Comparison of ENCODE assay signal across 12 cellular contexts in the genomic region with DNA sequence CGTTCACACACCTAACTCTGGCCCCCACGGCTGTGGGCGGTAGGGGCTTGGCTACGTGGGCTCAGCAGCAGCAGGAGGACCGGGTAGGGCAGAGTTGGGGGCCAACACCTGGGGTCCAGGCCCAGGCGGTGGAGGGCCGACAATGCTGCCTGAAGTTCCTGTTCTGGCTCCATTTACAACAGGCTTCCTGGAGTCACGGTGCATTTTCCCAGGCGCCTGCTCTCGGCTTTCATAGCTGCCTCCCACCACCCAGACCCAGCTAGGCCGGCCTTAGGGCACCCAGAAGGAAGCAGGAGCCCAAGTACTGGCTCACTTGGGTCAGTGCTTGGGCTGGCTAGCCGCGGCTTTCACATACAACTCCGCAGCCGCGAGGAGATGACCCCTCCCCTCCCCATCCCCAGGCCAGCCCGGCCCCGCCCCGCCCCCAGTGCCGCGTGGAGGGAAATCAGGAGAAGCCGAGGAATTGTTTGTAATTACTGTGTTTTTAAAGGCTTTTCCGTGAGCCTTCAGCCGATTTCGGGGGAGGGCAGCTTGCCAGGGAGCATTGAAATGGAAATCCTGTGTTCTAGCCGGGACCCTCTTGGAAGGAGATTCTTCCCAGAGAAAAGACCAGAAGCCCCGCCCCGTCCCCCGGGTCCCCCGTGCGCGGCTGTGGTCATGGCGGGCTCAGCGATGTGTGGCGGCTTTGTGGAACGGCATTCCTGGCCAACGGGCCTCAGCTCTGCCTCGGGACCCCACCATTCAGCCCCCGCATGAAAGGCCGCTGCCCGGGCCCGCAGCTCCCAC. TPM values are rescaled to one million over a fixed set of nuclear protein-coding genes. Genes with fewer than 3 reads are reported as not detected.
A peak's percentile ranks its signal among the peaks of the same experiment; 100 is the strongest.
DNase-seq lines count a peak whose midpoint lies in the region; ATAC-seq and TF ChIP-seq lines count a peak whose summit lies in the region.
"Had no signal": no experiment of that assay in that cellular context is flagged by ENCODE, and none has a peak within 500 bp of the region (broad histone marks: within the 10 kb centered on the region; RNA-seq: fewer than 3 reads in every experiment).

No MANE protein-coding gene starts in this region.

- H3K36me3 ChIP-seq in SJCRH30: no peaks in the 10 kb centered on the region

- no peaks in the 10 kb centered on the region for H3K27me3 ChIP-seq in SJCRH30

- H3K27me3 Mint-ChIP-seq in neural crest cell (ENCODE audit: low read depth) (no peaks in the 10 kb centered on the region), type B pancreatic cell (peaks cover 3% of the 10 kb centered on the region)

- peak; percentile 47 to 54 for DNase-seq in SJCRH30
- DNase-seq in glomerular visceral epithelial cell (ENCODE audit: extremely low spot score): peak; percentile 7
- peak; percentile 54 for DNase-seq in neural crest cell (ENCODE audit: low read depth, low spot score)
- no peak for DNase-seq in type B pancreatic cell (ENCODE audit: extremely low spot score, unreplicated experiment)
- DNase-seq in NCI-H1048 (lab: John Stamatoyannopoulos, UW): no peak
- DNase-seq in SW 1271 (lab: John Stamatoyannopoulos, UW): no peak
- no peak for DNase-seq in activated naive CD4-positive, alpha-beta T cell treated with Interleukin-2 at 50 U/mL for 16 hours
- DNase-seq: activated CD8-positive, alpha-beta T cell treated with anti-CD3 and anti-CD28 coated beads for 36 hours; DMS79 treated with DMSO at 0.1 percent for 48 hours; SK-N-SH had no signal

- no peaks in the 10 kb centered on the region for H3K36me3 Mint-ChIP-seq in neural crest cell (ENCODE audit: low read depth)
- H3K36me3 Mint-ChIP-seq in type B pancreatic cell: no peaks in the 10 kb centered on the region

- no peaks in the 10 kb centered on the region for H3K9me3 Mint-ChIP-seq in neural crest cell
- no peaks in the 10 kb centered on the region for H3K9me3 Mint-ChIP-seq in type B pancreatic cell
- H3K9me3 Mint-ChIP-seq: activated CD8-positive, alpha-beta T cell treated with anti-CD3 and anti-CD28 coated beads for 36 hours had no signal

- TF ChIP-seq CTCF in neural crest cell (conservative IDR thresholded peaks at IDR 0.05) (no peak), type B pancreatic cell (conservative IDR thresholded peaks at IDR 0.05) (no peak)

- H3K27ac Mint-ChIP-seq in neural crest cell (ENCODE audit: unreplicated experiment) (peak overlapping the region; percentile 99), type B pancreatic cell (peak overlapping the region; percentile 91)
- H3K27ac Mint-ChIP-seq: activated CD8-positive, alpha-beta T cell treated with anti-CD3 and anti-CD28 coated beads for 36 hours had no signal

- H3K9me3 ChIP-seq in SJCRH30 (replicated peaks): no peaks in the 10 kb centered on the region
- H3K9me3 ChIP-seq: SK-N-SH had no signal

- ATAC-seq in HG03378 (IDR thresholded peaks at IDR 0.05; ENCODE audit: unreplicated experiment): no peak
- ATAC-seq: activated CD8-positive, alpha-beta T cell treated with anti-CD3 and anti-CD28 coated beads for 36 hours had no signal

- peak overlapping the region; percentile 87 for H3K27ac ChIP-seq in SJCRH30
- H3K27ac ChIP-seq: HL-60 had no signal

- H3K4me3 Mint-ChIP-seq in neural crest cell (peak overlapping the region; percentile 83), type B pancreatic cell (peak overlapping the region; percentile 86)
- H3K4me3 Mint-ChIP-seq: activated CD8-positive, alpha-beta T cell treated with anti-CD3 and anti-CD28 coated beads for 36 hours had no signal

- peaks cover 11% of the 10 kb centered on the region; the same call in 1 of the 2 replicates for H3K4me1 ChIP-seq in SJCRH30

- H3K4me1 Mint-ChIP-seq in neural crest cell (peaks cover 67% of the 10 kb centered on the region), type B pancreatic cell (ENCODE audit: unreplicated experiment) (peaks cover 29% of the 10 kb centered on the region)

- H3K4me3 ChIP-seq in SJCRH30: peak overlapping the region; percentile 52

RNA-seq across cellular contexts. Expression of gene PJA1, which starts 28.5 kb away (rescaled TPM):
- 43.6 and 49.3 TPM in 2 replicates for total RNA-seq in SJCRH30 (2014; rRNA removed; shearing (Covaris generic))
- total RNA-seq in neural crest cell (53.3 and 59.5 TPM in 2 replicates), type B pancreatic cell (ENCODE audit: low replicate concordance) (47.5 and 50.6 TPM in 2 replicates)

Comparison
In these comparisons a context has a peak if more than half of its experiments do, and no peak if none do; other contexts are left out.
1. DNase-seq: peak in SJCRH30 (2 of 2), glomerular visceral epithelial cell (single experiment) and neural crest cell (single experiment); none in type B pancreatic cell (single experiment), NCI-H1048 (single experiment), SW 1271 (0 of 2) and activated naive CD4-positive, alpha-beta T cell treated with Interleukin-2 at 50 U/mL for 16 hours (single experiment).